ENCODE assay signal across 8 cellular contexts in genomic region chr12:3202734-3203446, GRCh38.
DNase-seq lines count a peak whose midpoint lies in the region; ATAC-seq and TF ChIP-seq lines count a peak whose summit lies in the region.

No MANE protein-coding gene starts in this region.

- H3K27ac Mint-ChIP-seq in activated naive CD8-positive, alpha-beta T cell treated with anti-CD3 and anti-CD28 coated beads for 36 hours: no peak overlapping the region

- CTCF ChIA-PET in RWPE1 (lab: Yijun Ruan, JAX): interaction anchor here (0.5 to 2.3 kb wide), 15 partner anchors 10 to 146 kb away, joined by 3 to 12 read pairs (median 4); no protein-coding TSS in a partner anchor

- H3K9me3 Mint-ChIP-seq in activated naive CD8-positive, alpha-beta T cell treated with anti-CD3 and anti-CD28 coated beads for 36 hours: no peaks in the 10 kb centered on the region

- POLR2A ChIA-PET in RWPE1 (lab: Yijun Ruan, JAX; ENCODE audit: low non-redundant PET): no interaction called here

- no peak for ATAC-seq in HG02973 (IDR thresholded peaks at IDR 0.05; ENCODE audit: unreplicated experiment)
- no peak for ATAC-seq in HG02763 (IDR thresholded peaks at IDR 0.05; ENCODE audit: unreplicated experiment)

- no peaks in the 10 kb centered on the region for H3K36me3 Mint-ChIP-seq in activated naive CD8-positive, alpha-beta T cell treated with anti-CD3 and anti-CD28 coated beads for 36 hours

- H3K27ac ChIP-seq in RWPE1: no peak overlapping the region

- TF ChIP-seq CTCF in GM20000 (IDR thresholded peaks at IDR 0.05; ENCODE audit: extremely low read depth, missing control alignments) (peak; percentile 85), RWPE1 (conservative IDR thresholded peaks at IDR 0.05; ENCODE audit: low read depth) (peak; percentile 76)

- H3K4me1 Mint-ChIP-seq in activated naive CD8-positive, alpha-beta T cell treated with anti-CD3 and anti-CD28 coated beads for 36 hours: peaks cover 2% of the 10 kb centered on the region

- DNase-seq in AG20443 (ENCODE audit: low spot score) (peak; percentile 87), GM20000 (ENCODE audit: low spot score) (peak; percentile 82), RWPE1 (ENCODE audit: low spot score) (peak; percentile 70), hepatic stellate cell (ENCODE audit: low spot score) (peak; percentile 84)
- DNase-seq in activated naive CD8-positive, alpha-beta T cell treated with anti-CD3 and anti-CD28 coated beads for 36 hours: peak; percentile 50
- DNase-seq in stimulated activated CD4-positive, alpha-beta T cell treated with anti-CD3 and anti-CD28 coated beads, Interleukin-1b, Interleukin-23, amount 100 ng/mL, for 48 hours: peak; percentile 50

- H3K4me3 Mint-ChIP-seq in activated naive CD8-positive, alpha-beta T cell treated with anti-CD3 and anti-CD28 coated beads for 36 hours: no peak overlapping the region

- peaks cover 47% of the 10 kb centered on the region for H3K27me3 Mint-ChIP-seq in activated naive CD8-positive, alpha-beta T cell treated with anti-CD3 and anti-CD28 coated beads for 36 hours
